ENCODE assay signal across 21 cellular contexts in genomic region chr12:79370021-79370420, GRCh38.
"Had no signal": no experiment of that assay in that cellular context is flagged by ENCODE, and none has a peak within 500 bp of the region (broad histone marks: within the 10 kb centered on the region; RNA-seq: fewer than 3 reads in every experiment).

No MANE protein-coding gene starts in this region.

- H3K27me3 ChIP-seq: gastrocnemius medialis, ovary, sigmoid colon, stomach, thyroid gland, vagina had no signal

- H3K36me3 ChIP-seq: gastrocnemius medialis, ovary, sigmoid colon, stomach, thyroid gland, vagina had no signal

- H3K4me1 ChIP-seq: gastrocnemius medialis, psoas muscle, thyroid gland, vagina had no signal

- H3K27ac ChIP-seq: coronary artery, gastrocnemius medialis, ovary, psoas muscle, sigmoid colon, stomach, thyroid gland, vagina had no signal

- DNase-seq: foreskin fibroblast; gastrocnemius medialis; head of caudate nucleus; kidney; mesendoderm; naive thymus-derived CD8-positive, alpha-beta T cell; occipital lobe; ovary; posterior cingulate gyrus; psoas muscle; right cardiac atrium; sigmoid colon; stimulated activated CD4-positive, alpha-beta T cell treated with anti-CD3 and anti-CD28 coated beads, Interleukin-2, amount 100 ng/mL, for 24 hours; stimulated activated CD4-positive, alpha-beta T cell treated with anti-CD3 and anti-CD28 coated beads, Interleukin-4, amount 100 ng/mL, for 24 hours; stimulated activated naive CD4-positive, alpha-beta T cell treated with Interleukin-2 at 50 U/mL for 16 hours; stomach; thyroid gland had no signal

- H3K9me3 ChIP-seq: gastrocnemius medialis, ovary, psoas muscle, sigmoid colon, stomach, thyroid gland, vagina had no signal

- H3K4me3 ChIP-seq: coronary artery, gastrocnemius medialis, ovary, psoas muscle, sigmoid colon, stomach, thyroid gland, vagina had no signal

- ATAC-seq: gastrocnemius medialis; left lobe of liver; naive thymus-derived CD8-positive, alpha-beta T cell; psoas muscle; right cardiac atrium; stimulated activated effector memory CD8-positive, alpha-beta T cell treated with anti-CD3 and anti-CD28 coated beads, Interleukin-12 subunit alpha, Interleukin-12 subunit beta, amount 100 ng/mL, for 72 hours had no signal
